Comparison of ENCODE assay signal across 8 cellular contexts in genomic region chr1:245155186-245156040, GRCh38. TPM values are rescaled to one million over a fixed set of nuclear protein-coding genes. Genes with fewer than 3 reads are reported as not detected.
A peak's percentile ranks its signal among the peaks of the same experiment; 100 is the strongest.
DNase-seq lines count a peak whose midpoint lies in the region; ATAC-seq, FAIRE-seq and TF ChIP-seq lines count a peak whose summit lies in the region.

No MANE protein-coding gene starts in this region.

- H3K4me3 ChIP-seq in astrocyte (ENCODE audit: insufficient read depth, low read depth, low read length), result peak overlapping the region; percentile 60

- TF ChIP-seq CTCF in astrocyte (IDR thresholded peaks at IDR 0.05; ENCODE audit: insufficient read depth, low read depth, low read length) (no peak), D721Med (IDR thresholded peaks at IDR 0.05; ENCODE audit: insufficient read depth, missing control alignments) (no peak)

- peaks cover 19% of the 10 kb centered on the region for H3K79me2 ChIP-seq in astrocyte (ENCODE audit: insufficient read depth, low read length)

- peaks cover 4% of the 10 kb centered on the region for H3K9me3 ChIP-seq in astrocyte (ENCODE audit: insufficient read depth, low read depth, low read length)

- H3K27ac ChIP-seq in astrocyte (ENCODE audit: low read depth, low read length), result peak overlapping the region; percentile 27

- peaks cover 29% of the 10 kb centered on the region for H3K27me3 Mint-ChIP-seq in astrocyte (ENCODE audit: low read depth, unreplicated experiment)
- H3K27me3 Mint-ChIP-seq in immature natural killer cell (ENCODE audit: low read depth in 3 of 3), result peaks cover 21 to 40% (median 30%) of the 10 kb centered on the region in 3 donors
- H3K27me3 Mint-ChIP-seq in stimulated activated naive B cell treated with anti-CD40 and anti-IgM and Interleukin-4, amounts not matched to agents 10 μg/mL and 1 μg/mL and 100 μg/mL, for 72 hours, result peaks cover 51 to 83% of the 10 kb centered on the region in 2 donors

- H3K4me1 ChIP-seq in astrocyte (ENCODE audit: insufficient read depth, low read length), result peaks cover 11% of the 10 kb centered on the region

- FAIRE-seq in astrocyte (lab: Jason Lieb, UNC) (no peak), D721Med (lab: Jason Lieb, UNC) (no peak)

- H3K4me2 ChIP-seq in astrocyte (ENCODE audit: low read length), result peak overlapping the region; percentile 99

- H3K9ac ChIP-seq in astrocyte (ENCODE audit: low read length), result peak overlapping the region; percentile 72

- H3K4me3 Mint-ChIP-seq in astrocyte (ENCODE audit: unreplicated experiment) (peak overlapping the region; percentile 89), immature natural killer cell (peak overlapping the region; percentile 77 to 85 (median 82))
- H3K4me3 Mint-ChIP-seq in stimulated activated naive B cell treated with anti-CD40 and anti-IgM and Interleukin-4, amounts not matched to agents 10 μg/mL and 1 μg/mL and 100 μg/mL, for 72 hours, result peak overlapping the region; percentile 82 to 86

- H3K4me1 Mint-ChIP-seq in astrocyte (ENCODE audit: low read depth, unreplicated experiment) (peaks cover 6% of the 10 kb centered on the region), immature natural killer cell (peaks cover 23 to 37% of the 10 kb centered on the region in 2 donors)
- peaks cover 14 to 35% of the 10 kb centered on the region in 2 donors for H3K4me1 Mint-ChIP-seq in stimulated activated naive B cell treated with anti-CD40 and anti-IgM and Interleukin-4, amounts not matched to agents 10 μg/mL and 1 μg/mL and 100 μg/mL, for 72 hours

- DNase-seq in activated CD4-positive, alpha-beta T cell treated with anti-CD3 and anti-CD28 coated beads, Interleukin-2, amount 50 U/mL, for 48 hours, result peak; percentile 3 to 11
- no peak for DNase-seq in activated CD4-positive, alpha-beta T cell treated with anti-CD3 and anti-CD28 coated beads for 4 hours
- DNase-seq in NCI-H345 (lab: John Stamatoyannopoulos, UW) (peak; percentile 60), astrocyte (ENCODE audit: low read depth) (peak; percentile 32), immature natural killer cell (peak in 1 of 3 donors; percentile 0), D721Med (ENCODE audit: insufficient read length, low spot score) (no peak), cerebellar nuclear complex (lab: John Stamatoyannopoulos, UW) (no peak)
- peak; percentile 3 for DNase-seq in stimulated activated naive B cell treated with anti-CD40 and anti-IgM and Interleukin-4, amounts not matched to agents 10 μg/mL and 1 μg/mL and 100 μg/mL, for 72 hours

- H2AFZ ChIP-seq in astrocyte (ENCODE audit: low read depth, low read length), result peak overlapping the region; percentile 82

- peaks cover 29% of the 10 kb centered on the region for H3K9me3 Mint-ChIP-seq in astrocyte (ENCODE audit: unreplicated experiment)
- H3K9me3 Mint-ChIP-seq in immature natural killer cell, result peaks cover 0 to 2% (median 0%) of the 10 kb centered on the region in 6 donors
- H3K9me3 Mint-ChIP-seq in stimulated activated naive B cell treated with anti-CD40 and anti-IgM and Interleukin-4, amounts not matched to agents 10 μg/mL and 1 μg/mL and 100 μg/mL, for 72 hours, result peaks cover 4 to 7% of the 10 kb centered on the region in 2 donors

- H4K20me1 ChIP-seq in astrocyte (ENCODE audit: insufficient read depth, low read length), result peaks cover 11% of the 10 kb centered on the region

- H3K36me3 Mint-ChIP-seq in astrocyte (ENCODE audit: low read depth, unreplicated experiment) (peaks cover 22% of the 10 kb centered on the region), immature natural killer cell (no peaks in the 10 kb centered on the region)
- peaks cover 0 to 2% of the 10 kb centered on the region in 2 donors for H3K36me3 Mint-ChIP-seq in stimulated activated naive B cell treated with anti-CD40 and anti-IgM and Interleukin-4, amounts not matched to agents 10 μg/mL and 1 μg/mL and 100 μg/mL, for 72 hours

- H3K27ac Mint-ChIP-seq in astrocyte (ENCODE audit: unreplicated experiment) (peak overlapping the region; percentile 50), immature natural killer cell (no peak overlapping the region)
- H3K27ac Mint-ChIP-seq in stimulated activated naive B cell treated with anti-CD40 and anti-IgM and Interleukin-4, amounts not matched to agents 10 μg/mL and 1 μg/mL and 100 μg/mL, for 72 hours, result peak overlapping the region; percentile 47

- no peak for ATAC-seq in stimulated activated naive B cell treated with anti-CD40 and anti-IgM and Interleukin-4, amounts not matched to agents 10 μg/mL and 1 μg/mL and 100 μg/mL, for 72 hours (replicated peaks)

- no peaks in the 10 kb centered on the region for H3K36me3 ChIP-seq in astrocyte (ENCODE audit: insufficient read depth, low read length)

- H3K27me3 ChIP-seq in astrocyte (ENCODE audit: insufficient read depth, low read length), result no peaks in the 10 kb centered on the region

RNA-seq across cellular contexts. Expression of gene KIF26B, which starts 0.6 kb away (rescaled TPM):
- total RNA-seq in astrocyte, result 6.8 and 11.4 TPM in 2 replicates
- under 1 TPM in 2 of 3 donors, not detected in 1; 0.07 to 0.39 TPM for polyA plus RNA-seq in immature natural killer cell

Comparison
In these comparisons a context has a peak if more than half of its experiments do, and no peak if none do; other contexts are left out.
1. DNase-seq: peak in activated CD4-positive, alpha-beta T cell treated with anti-CD3 and anti-CD28 coated beads, Interleukin-2, amount 50 U/mL, for 48 hours (2 of 2), NCI-H345 (single experiment), astrocyte (single experiment) and stimulated activated naive B cell treated with anti-CD40 and anti-IgM and Interleukin-4, amounts not matched to agents 10 μg/mL and 1 μg/mL and 100 μg/mL, for 72 hours (single experiment); none in activated CD4-positive, alpha-beta T cell treated with anti-CD3 and anti-CD28 coated beads for 4 hours (0 of 2), D721Med (single experiment) and cerebellar nuclear complex (0 of 2).
2. H3K27ac Mint-ChIP-seq: peak in astrocyte (single experiment) and stimulated activated naive B cell treated with anti-CD40 and anti-IgM and Interleukin-4, amounts not matched to agents 10 μg/mL and 1 μg/mL and 100 μg/mL, for 72 hours (single experiment); none in immature natural killer cell (0 of 6).
3. Peak in every context shown above with its lines, with median percentiles within 50 percentile points of each other: H3K4me3 Mint-ChIP-seq.